Comparison of ENCODE assay signal across 22 cellular contexts in genomic region chr17:69919789-69920188, GRCh38.
DNase-seq lines count a peak whose midpoint lies in the region; ATAC-seq, FAIRE-seq and TF ChIP-seq lines count a peak whose summit lies in the region.
"Had no signal": no experiment of that assay in that cellular context is flagged by ENCODE, and none has a peak within 500 bp of the region (broad histone marks: within the 10 kb centered on the region; RNA-seq: fewer than 3 reads in every experiment).

No MANE protein-coding gene starts in this region.

- H3F3A ChIP-seq in SK-N-SH (replicated peaks; ENCODE audit: insufficient read depth), result no peaks in the 10 kb centered on the region

- intact Hi-C loops in transverse colon (cut with DNase I; ENCODE audit: low total_unique reads), result no loop called here

- no peaks in the 10 kb centered on the region for H3K9me2 ChIP-seq in SK-N-SH

- TF ChIP-seq CTCF in SK-N-SH (IDR thresholded peaks at IDR 0.05) (no peak), HEK293 (tag by site-specific recombination; IDR thresholded peaks at IDR 0.05) (no peak), transverse colon (IDR thresholded peaks at IDR 0.05) (no peak), GM13977 (IDR thresholded peaks at IDR 0.05; ENCODE audit: extremely low read depth, insufficient read depth, missing control alignments) (no peak)

- POLR2A ChIA-PET in SK-N-SH (lab: Yijun Ruan, JAX), result no interaction called here
- POLR2A ChIA-PET in HEK293 (lab: Yijun Ruan, JAX), result no interaction called here

- no peak for TF ChIP-seq RAD21 in SK-N-SH (IDR thresholded peaks at IDR 0.05; ENCODE audit: low read length)

- H3K27me3 ChIP-seq in SK-N-SH (ENCODE audit: insufficient read depth), result no peaks in the 10 kb centered on the region
- H3K27me3 ChIP-seq in transverse colon, result no peaks in the 10 kb centered on the region
- H3K27me3 ChIP-seq: BE2C, BLaER1 had no signal

- ATAC-seq in SK-N-SH treated with all-trans-retinoic acid at 6 μM for 48 hours, result no peak

- FAIRE-seq in urothelium cell line (lab: Jason Lieb, UNC), result peak; percentile 63
- FAIRE-seq: D721Med, GM12891, GM18507, GM19239 had no signal

- H3K4me3 ChIP-seq in SK-N-SH (ENCODE audit: low read depth in 2 of 2, low read length in 1 of 2) (no peak overlapping the region), HEK293 (ENCODE audit: low read depth, low read length) (no peak overlapping the region), transverse colon (no peak overlapping the region)
- H3K4me3 ChIP-seq: BLaER1 had no signal

- no peak for DNase-seq in SK-N-SH
- DNase-seq in urothelium cell line (ENCODE audit: low spot score), result no peak
- no peak for DNase-seq in transverse colon
- no peak for DNase-seq in GM13977 (ENCODE audit: low spot score)
- DNase-seq: ACHN; BE2C; C1 segment of cervical spinal cord; Calu3; CD4-positive, alpha-beta memory T cell; CD4-positive, CD25-positive, alpha-beta regulatory T cell; CD8-positive, alpha-beta memory T cell; COR-L47; DMS79 treated with DMSO at 0.1 percent for 48 hours; GF-D8 had no signal

- TF ChIP-seq EP300 in SK-N-SH (IDR thresholded peaks at IDR 0.05; ENCODE audit: borderline replicate concordance in 1 of 2, low read depth in 1 of 2, low read length in 1 of 2), result no peak
- no peak for TF ChIP-seq EP300 in transverse colon (IDR thresholded peaks at IDR 0.05; ENCODE audit: low read depth)

- H3K4me2 ChIP-seq in SK-N-SH, result no peak overlapping the region
- H3K4me2 ChIP-seq: BLaER1 had no signal

- H3K4me1 ChIP-seq in SK-N-SH (ENCODE audit: control insufficient read depth in 1 of 2, insufficient read depth in 2 of 2, low read depth in 1 of 2, low read length in 1 of 2), result peaks cover 0 to 2% of the 10 kb centered on the region in 2 experiments; a peak in 1 of 4 replicates
- H3K4me1 ChIP-seq in HEK293 (ENCODE audit: control insufficient read depth, insufficient read depth, low read length), result no peaks in the 10 kb centered on the region
- H3K4me1 ChIP-seq in transverse colon, result no peaks in the 10 kb centered on the region
- H3K4me1 ChIP-seq: BE2C, BLaER1 had no signal

- WGBS in SK-N-SH (ENCODE audit: low lambda C conversion rate), result 55% methylated on average over 2 of the region's 2 CpGs
- 82 to 90% methylated on average over 2 of the region's 2 CpGs for WGBS in transverse colon (ENCODE audit: low coverage in 1 of 2), 2 donors

- no peaks in the 10 kb centered on the region for H4K20me1 ChIP-seq in SK-N-SH (ENCODE audit: insufficient read depth)
- H4K20me1 ChIP-seq: BLaER1 had no signal

- in situ Hi-C loops in transverse colon (cut with MboI; ENCODE audit: low pct_ligation_motif_present in 1 of 4, low pct_unique_long_range_greater_than_20kb in 1 of 4, low sequenced_read_pairs in 3 of 4) (no loop called here), GM13977 (cut with MboI; ENCODE audit: low pct_unique_long_range_greater_than_20kb, low sequenced_read_pairs, unreplicated experiment) (no loop called here)

- CTCF ChIA-PET in SK-N-SH (lab: Yijun Ruan, JAX) (interaction anchor here (1.2 to 1.7 kb wide), 2 partner anchors 10 to 61 kb away, joined by 3 read pairs; no protein-coding TSS in a partner anchor), HEK293 (lab: Yijun Ruan, JAX) (no interaction called here)

- H2AFZ ChIP-seq in SK-N-SH (ENCODE audit: low read depth), result no peak overlapping the region

- H3K79me2 ChIP-seq in SK-N-SH (ENCODE audit: insufficient read depth), result no peaks in the 10 kb centered on the region

- H3K27ac ChIP-seq in SK-N-SH (ENCODE audit: low read depth in 2 of 2, low read length in 1 of 2) (no peak overlapping the region), HEK293 (ENCODE audit: extremely low read depth, low read depth, low read length) (no peak overlapping the region), transverse colon (no peak overlapping the region)
- H3K27ac ChIP-seq: 22Rv1, BLaER1 had no signal

- H3K36me3 ChIP-seq in SK-N-SH (replicated peaks in 1 of 2; ENCODE audit: control insufficient read depth in 1 of 2, insufficient read depth in 2 of 2, low read length in 1 of 2), result no peaks in the 10 kb centered on the region
- H3K36me3 ChIP-seq in HEK293 (ENCODE audit: control insufficient read depth in 2 of 2, insufficient read depth in 1 of 2, low read length in 2 of 2), result no peaks in the 10 kb centered on the region
- H3K36me3 ChIP-seq in transverse colon, result no peaks in the 10 kb centered on the region
- H3K36me3 ChIP-seq: BE2C, BLaER1 had no signal

- H3K9me3 ChIP-seq in SK-N-SH, result peaks cover 3% of the 10 kb centered on the region; the same call in 1 of the 2 replicates
- no peaks in the 10 kb centered on the region for H3K9me3 ChIP-seq in HEK293 (ENCODE audit: control insufficient read depth, insufficient read depth, low read depth, low read length)
- H3K9me3 ChIP-seq in transverse colon, result no peaks in the 10 kb centered on the region
- H3K9me3 ChIP-seq: BE2C had no signal

- no peak for TF ChIP-seq POLR2A in transverse colon (IDR thresholded peaks at IDR 0.05)

- H3K9ac ChIP-seq in SK-N-SH, result no peak overlapping the region
- H3K9ac ChIP-seq: BLaER1 had no signal

TF ChIP-seq in SK-N-SH treated with all-trans-retinoic acid at 6 μM for 48 hours, 23 proteins besides CTCF, POLR2A, EP300 and RAD21:
- TF ChIP-seq ZNF70 (CRISPR knock-in tag; IDR thresholded peaks at IDR 0.05) (no peak), ZNF8 (CRISPR knock-in tag; IDR thresholded peaks at IDR 0.05) (peak; percentile 92)
TF ChIP-seq in SK-N-SH treated with all-trans-retinoic acid at 6 μM for 48 hours: peak in this region for 1.

TF ChIP-seq in SK-N-SH, 30 proteins besides CTCF, POLR2A, EP300 and RAD21:
- no peak for TF ChIP-seq FOXM1 (IDR thresholded peaks at IDR 0.05; ENCODE audit: low read depth)
- no peak for TF ChIP-seq YY1 (IDR thresholded peaks at IDR 0.05; ENCODE audit: low read depth)
- no peak for TF ChIP-seq GATA2 (CRISPR knock-in tag; IDR thresholded peaks at IDR 0.05)
- TF ChIP-seq CHD2 (IDR thresholded peaks at IDR 0.05; ENCODE audit: low read length, partially characterized antibody), result no peak
- TF ChIP-seq, protein P1, sequence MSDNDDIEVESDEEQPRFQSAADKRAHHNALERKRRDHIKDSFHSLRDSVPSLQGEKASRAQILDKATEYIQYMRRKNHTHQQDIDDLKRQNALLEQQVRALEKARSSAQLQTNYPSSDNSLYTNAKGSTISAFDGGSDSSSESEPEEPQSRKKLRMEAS (IDR thresholded peaks at IDR 0.05; ENCODE audit: low read depth), result no peak
- no peak for TF ChIP-seq USF1 (IDR thresholded peaks at IDR 0.05; ENCODE audit: borderline replicate concordance, low read depth)
- no peak for TF ChIP-seq TCF12 (IDR thresholded peaks at IDR 0.05)
- TF ChIP-seq ELF1 (IDR thresholded peaks at IDR 0.05), result no peak
- TF ChIP-seq GABPA (IDR thresholded peaks at IDR 0.05; ENCODE audit: low read depth), result no peak
- no peak for TF ChIP-seq MXI1 (IDR thresholded peaks at IDR 0.05; ENCODE audit: low read depth, low read length)
- TF ChIP-seq RCOR1 (IDR thresholded peaks at IDR 0.05; ENCODE audit: low read length), result no peak
- no peak for TF ChIP-seq SMC3 (IDR thresholded peaks at IDR 0.05; ENCODE audit: low read depth, low read length)
TF ChIP-seq in SK-N-SH: peak in this region for 0.

TF ChIP-seq in HEK293, 187 proteins besides CTCF, POLR2A, EP300 and RAD21:
- TF ChIP-seq ZBTB7A (tag by site-specific recombination; IDR thresholded peaks at IDR 0.05; ENCODE audit: low read depth) (no peak), ZNF146 (tag by site-specific recombination; IDR thresholded peaks at IDR 0.05) (peak; percentile 43)
- TF ChIP-seq, protein P2, sequence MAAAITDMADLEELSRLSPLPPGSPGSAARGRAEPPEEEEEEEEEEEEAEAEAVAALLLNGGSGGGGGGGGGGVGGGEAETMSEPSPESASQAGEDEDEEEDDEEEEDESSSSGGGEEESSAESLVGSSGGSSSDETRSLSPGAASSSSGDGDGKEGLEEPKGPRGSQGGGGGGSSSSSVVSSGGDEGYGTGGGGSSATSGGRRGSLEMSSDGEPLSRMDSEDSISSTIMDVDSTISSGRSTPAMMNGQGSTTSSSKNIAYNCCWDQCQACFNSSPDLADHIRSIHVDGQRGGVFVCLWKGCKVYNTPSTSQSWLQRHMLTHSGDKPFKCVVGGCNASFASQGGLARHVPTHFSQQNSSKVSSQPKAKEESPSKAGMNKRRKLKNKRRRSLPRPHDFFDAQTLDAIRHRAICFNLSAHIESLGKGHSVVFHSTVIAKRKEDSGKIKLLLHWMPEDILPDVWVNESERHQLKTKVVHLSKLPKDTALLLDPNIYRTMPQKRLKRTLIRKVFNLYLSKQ (tag by site-specific recombination; IDR thresholded peaks at IDR 0.05; ENCODE audit: borderline replicate concordance), result no peak
